Comparison of ENCODE assay signal across 9 cellular contexts in the genomic region with DNA sequence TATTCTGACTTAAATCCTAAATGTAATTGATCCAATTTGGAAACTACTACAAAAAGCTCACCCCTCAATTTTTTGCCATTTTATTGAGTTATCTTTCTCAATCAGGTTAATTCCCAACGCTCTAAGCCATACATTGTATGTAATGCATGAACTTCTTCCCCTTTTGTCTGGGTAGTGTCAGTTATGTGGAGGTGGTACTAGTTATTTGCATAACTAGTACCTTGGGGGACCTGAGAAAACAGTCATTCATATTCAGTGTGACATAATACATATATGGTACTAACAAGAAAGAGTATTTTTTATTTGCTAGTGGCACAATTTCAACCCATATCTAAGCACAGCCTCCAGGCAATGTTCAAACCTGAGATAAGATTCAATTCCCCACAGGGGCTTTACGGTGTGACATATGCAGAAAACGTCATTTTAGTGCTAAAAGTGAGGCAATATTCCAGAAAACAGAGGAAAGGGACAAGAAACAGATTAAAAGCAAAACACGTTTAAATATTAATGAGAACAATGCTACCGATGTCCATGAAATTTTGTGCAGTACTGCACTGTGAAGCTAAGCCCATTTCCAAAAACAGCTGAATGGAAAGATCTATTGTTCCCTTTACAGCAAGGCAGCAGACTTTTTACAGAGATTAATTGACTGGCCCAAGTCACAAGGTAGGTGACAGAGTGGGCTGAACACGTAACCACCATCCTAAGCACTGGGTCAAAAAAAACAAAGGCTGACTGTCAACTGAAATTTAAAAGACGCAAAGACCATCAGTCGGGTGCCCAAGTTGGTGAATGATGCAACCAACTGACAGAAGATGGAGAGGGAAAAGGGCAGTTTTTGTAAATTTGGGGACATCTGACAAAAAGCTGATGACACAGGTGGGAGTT.
DNase-seq lines count a peak whose midpoint lies in the region; ATAC-seq and TF ChIP-seq lines count a peak whose summit lies in the region.
"Had no signal": no experiment of that assay in that cellular context is flagged by ENCODE, and none has a peak within 500 bp of the region (broad histone marks: within the 10 kb centered on the region; RNA-seq: fewer than 3 reads in every experiment).

No MANE protein-coding gene starts in this region.

- ATAC-seq in RWPE2 (ENCODE audit: low read depth) = no peak
- ATAC-seq in HG02885 (IDR thresholded peaks at IDR 0.05; ENCODE audit: poor library complexity, unreplicated experiment) = no peak
- no peak for ATAC-seq in HG03025 (IDR thresholded peaks at IDR 0.05; ENCODE audit: low FRiP score, unreplicated experiment)

- peak overlapping the region; percentile 75 for H3K4me3 ChIP-seq in RWPE2 (ENCODE audit: severe bottlenecking)
- H3K4me3 ChIP-seq in skeletal muscle cell (ENCODE audit: low read depth, low read length) = peak overlapping the region; percentile 65

- H3K9me3 Mint-ChIP-seq in T-helper 1 cell treated with Interleukin-12 subunit alpha and Interleukin-12 subunit beta and Interleukin-4 antibody, amounts not matched to agents 30 μg/mL and 1 μg/mL, for 36 hours = no peaks in the 10 kb centered on the region

- H3K27me3 ChIP-seq in RWPE2 (ENCODE audit: insufficient read depth, poor library complexity, severe bottlenecking) = no peaks in the 10 kb centered on the region

- peak overlapping the region; percentile 75 for H3K27ac ChIP-seq in RWPE2 (ENCODE audit: poor library complexity, severe bottlenecking)
- peak overlapping the region; percentile 76 for H3K27ac ChIP-seq in epithelial cell of prostate

- H3K9me3 ChIP-seq in RWPE2 (ENCODE audit: severe bottlenecking) = no peaks in the 10 kb centered on the region

- H3K36me3 ChIP-seq in RWPE2 (ENCODE audit: low read depth) = peaks cover 19% of the 10 kb centered on the region

- H3K4me1 ChIP-seq in RWPE2 (ENCODE audit: insufficient read depth, poor library complexity, severe bottlenecking) = peaks cover 6% of the 10 kb centered on the region

- H3K27me3 Mint-ChIP-seq in T-helper 1 cell treated with Interleukin-12 subunit alpha and Interleukin-12 subunit beta and Interleukin-4 antibody, amounts not matched to agents 30 μg/mL and 1 μg/mL, for 36 hours (ENCODE audit: low read depth) = no peaks in the 10 kb centered on the region

- no peak for TF ChIP-seq CTCF in RWPE2 (IDR thresholded peaks at IDR 0.05; ENCODE audit: poor library complexity, severe bottlenecking)

- peaks cover 12% of the 10 kb centered on the region for H3K36me3 Mint-ChIP-seq in T-helper 1 cell treated with Interleukin-12 subunit alpha and Interleukin-12 subunit beta and Interleukin-4 antibody, amounts not matched to agents 30 μg/mL and 1 μg/mL, for 36 hours (ENCODE audit: low read depth)

- H3K4me1 Mint-ChIP-seq in T-helper 1 cell treated with Interleukin-12 subunit alpha and Interleukin-12 subunit beta and Interleukin-4 antibody, amounts not matched to agents 30 μg/mL and 1 μg/mL, for 36 hours (ENCODE audit: low read depth) = peaks cover 19% of the 10 kb centered on the region

- no peak for DNase-seq in T-helper 1 cell
- DNase-seq in RWPE2 (ENCODE audit: low spot score) = no peak
- DNase-seq in epithelial cell of prostate (ENCODE audit: low read depth, low spot score) = no peak
- DNase-seq in skeletal muscle cell (ENCODE audit: low read depth) = no peak
- DNase-seq in CD1c-positive myeloid dendritic cell (ENCODE audit: extremely low spot score) = no peak
- DNase-seq: AML-193 had no signal

- peak overlapping the region; percentile 94 for H3K27ac Mint-ChIP-seq in T-helper 1 cell treated with Interleukin-12 subunit alpha and Interleukin-12 subunit beta and Interleukin-4 antibody, amounts not matched to agents 30 μg/mL and 1 μg/mL, for 36 hours

- peak overlapping the region; percentile 87 for H3K4me3 Mint-ChIP-seq in T-helper 1 cell treated with Interleukin-12 subunit alpha and Interleukin-12 subunit beta and Interleukin-4 antibody, amounts not matched to agents 30 μg/mL and 1 μg/mL, for 36 hours
